15 cellular contexts compared by ENCODE assay signal in genomic region chr6:73073238-73073637, GRCh38.
"Had no signal": no experiment of that assay in that cellular context is flagged by ENCODE, and none has a peak within 500 bp of the region (broad histone marks: within the 10 kb centered on the region; RNA-seq: fewer than 3 reads in every experiment).

No MANE protein-coding gene starts in this region.

- H3K9me3 Mint-ChIP-seq: activated CD4-positive, alpha-beta memory T cell treated with anti-CD3 and anti-CD28 coated beads, Interleukin-2, amount 10 ng/mL, durations not matched to agents 7 days and 5 days; activated T-cell treated with anti-CD3 and anti-CD28 coated beads, Interleukin-2, amount 50 U/mL, for 72 hours; neural crest cell had no signal

- H3K27ac ChIP-seq: coronary artery, gastroesophageal sphincter, ovary, suprapubic skin had no signal

- H3K27me3 Mint-ChIP-seq: activated CD4-positive, alpha-beta memory T cell treated with anti-CD3 and anti-CD28 coated beads, Interleukin-2, amount 10 ng/mL, durations not matched to agents 7 days and 5 days had no signal

- H3K27me3 ChIP-seq: gastroesophageal sphincter, ovary, suprapubic skin had no signal

- H3K4me3 ChIP-seq: coronary artery, gastroesophageal sphincter, ovary, suprapubic skin had no signal

- H3K4me3 Mint-ChIP-seq: activated CD4-positive, alpha-beta memory T cell treated with anti-CD3 and anti-CD28 coated beads, Interleukin-2, amount 10 ng/mL, durations not matched to agents 7 days and 5 days; activated T-cell treated with anti-CD3 and anti-CD28 coated beads, Interleukin-2, amount 50 U/mL, for 72 hours; neural crest cell had no signal

- H3K36me3 ChIP-seq: gastroesophageal sphincter, ovary, suprapubic skin had no signal

- H3K4me1 Mint-ChIP-seq: activated CD4-positive, alpha-beta memory T cell treated with anti-CD3 and anti-CD28 coated beads, Interleukin-2, amount 10 ng/mL, durations not matched to agents 7 days and 5 days; neural crest cell had no signal

- FAIRE-seq: kidney had no signal

- H3K9me3 ChIP-seq: gastroesophageal sphincter, ovary, suprapubic skin had no signal

- ATAC-seq: activated T-cell treated with anti-CD3 and anti-CD28 coated beads, Interleukin-2, amount 50 U/mL, for 72 hours; gastroesophageal sphincter; left ventricle myocardium superior had no signal

- H3K4me1 ChIP-seq: gastroesophageal sphincter, suprapubic skin had no signal

- DNase-seq: activated CD4-positive, alpha-beta memory T cell treated with anti-CD3 and anti-CD28 coated beads, Interleukin-2, amount 10 ng/mL, durations not matched to agents 7 days and 5 days; activated naive CD4-positive, alpha-beta T cell; activated T-cell treated with anti-CD3 and anti-CD28 coated beads, Interleukin-2, amount 50 U/mL, for 72 hours; central memory CD4-positive, alpha-beta T cell; effector CD4-positive, alpha-beta T cell; kidney; left ventricle myocardium superior; ovary; stimulated activated CD4-positive, alpha-beta T cell treated with anti-CD3 and anti-CD28 coated beads, Interleukin-2, amount 100 ng/mL, for 48 hours; stimulated activated naive CD4-positive, alpha-beta T cell treated with Interleukin-2 at 50 U/mL for 16 hours; T-helper 9 cell had no signal

- H3K27ac Mint-ChIP-seq: activated CD4-positive, alpha-beta memory T cell treated with anti-CD3 and anti-CD28 coated beads, Interleukin-2, amount 10 ng/mL, durations not matched to agents 7 days and 5 days; activated T-cell treated with anti-CD3 and anti-CD28 coated beads, Interleukin-2, amount 50 U/mL, for 72 hours had no signal
